ENCODE assay signal across 23 cellular contexts in genomic region chr5:102243213-102243612, GRCh38. TPM values are rescaled to one million over a fixed set of nuclear protein-coding genes. Genes with fewer than 3 reads are reported as not detected.
"Had no signal": no experiment of that assay in that cellular context is flagged by ENCODE, and none has a peak within 500 bp of the region (broad histone marks: within the 10 kb centered on the region; RNA-seq: fewer than 3 reads in every experiment).

No MANE protein-coding gene starts in this region.

- H3K4me3 Mint-ChIP-seq: IgD-negative memory B cell had no signal

- DNase-seq: Kasumi-1, MM.1S, NCI-H1092 treated with DMSO at 0.1 percent for 48 hours, NCI-H1436, NCI-H187, NCI-H2029, NCI-H2081 treated with DMSO at 0.1 percent for 48 hours, NCI-H2171, NCI-H226, NCI-H446, NCI-H510A, NCI-H524 treated with DMSO at 0.1 percent for 48 hours, NCI-H69, NCI-H774, Right ventricle myocardium superior, RPMI8226, SIG-M5 had no signal

- H3K9me3 Mint-ChIP-seq: IgD-negative memory B cell had no signal

- H3K27ac Mint-ChIP-seq: IgD-negative memory B cell had no signal

- H3K36me3 ChIP-seq: SJSA1 had no signal

- H3K27me3 Mint-ChIP-seq: IgD-negative memory B cell had no signal

- H3K4me1 ChIP-seq: SJSA1 had no signal

- H3K4me3 ChIP-seq: K562, SJSA1, SK-N-MC had no signal

- H3K36me3 Mint-ChIP-seq: IgD-negative memory B cell had no signal

- ATAC-seq: K562 had no signal

- H3K4me1 Mint-ChIP-seq: IgD-negative memory B cell had no signal

- H3K27me3 ChIP-seq: SJSA1 had no signal

- H3K27ac ChIP-seq: KMS-11, SJSA1, SK-N-MC had no signal

- H3K9me3 ChIP-seq: SJSA1 had no signal

RNA-seq across cellular contexts. Expression of gene SLCO4C1, which starts 52.9 kb away (rescaled TPM):
- total RNA-seq: HT-29, SJSA1 had no signal
